In the genomic region with DNA sequence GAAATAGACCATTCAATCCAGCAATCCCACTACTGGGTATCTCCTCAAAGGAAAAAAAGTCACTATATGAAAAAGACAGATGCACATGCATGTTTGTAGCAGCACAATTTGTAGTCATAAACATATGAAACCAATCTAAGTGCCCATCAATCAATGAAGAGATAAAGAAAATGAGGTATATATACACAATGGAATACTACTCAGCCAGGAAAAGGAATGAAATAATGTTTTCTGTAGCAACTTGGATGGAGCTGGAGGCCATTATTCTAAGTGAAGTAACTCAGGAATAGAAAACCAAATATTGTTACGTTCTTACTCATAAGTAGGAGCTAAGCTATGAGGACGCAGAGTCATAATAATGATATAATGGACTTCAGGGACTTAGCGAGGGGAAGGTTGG, we compare ENCODE assay signal across 3 cellular contexts.
A peak's percentile ranks its signal among the peaks of the same experiment; 100 is the strongest.
TF ChIP-seq lines count a peak whose summit lies in the region.

No MANE protein-coding gene starts in this region.

TF ChIP-seq in A549, 52 proteins besides CTCF, POLR2A, EP300 and RAD21 (continued from another document):
- 0 out of 2 replicates have a peak, but pooled peaks have one; percentile 16 for TF ChIP-seq KDM1A (IDR thresholded peaks at IDR 0.05; ENCODE audit: low read depth)

TF ChIP-seq in HEK293, 187 proteins besides CTCF, POLR2A, EP300 and RAD21 (continued from another document):
- TF ChIP-seq, protein P1, sequence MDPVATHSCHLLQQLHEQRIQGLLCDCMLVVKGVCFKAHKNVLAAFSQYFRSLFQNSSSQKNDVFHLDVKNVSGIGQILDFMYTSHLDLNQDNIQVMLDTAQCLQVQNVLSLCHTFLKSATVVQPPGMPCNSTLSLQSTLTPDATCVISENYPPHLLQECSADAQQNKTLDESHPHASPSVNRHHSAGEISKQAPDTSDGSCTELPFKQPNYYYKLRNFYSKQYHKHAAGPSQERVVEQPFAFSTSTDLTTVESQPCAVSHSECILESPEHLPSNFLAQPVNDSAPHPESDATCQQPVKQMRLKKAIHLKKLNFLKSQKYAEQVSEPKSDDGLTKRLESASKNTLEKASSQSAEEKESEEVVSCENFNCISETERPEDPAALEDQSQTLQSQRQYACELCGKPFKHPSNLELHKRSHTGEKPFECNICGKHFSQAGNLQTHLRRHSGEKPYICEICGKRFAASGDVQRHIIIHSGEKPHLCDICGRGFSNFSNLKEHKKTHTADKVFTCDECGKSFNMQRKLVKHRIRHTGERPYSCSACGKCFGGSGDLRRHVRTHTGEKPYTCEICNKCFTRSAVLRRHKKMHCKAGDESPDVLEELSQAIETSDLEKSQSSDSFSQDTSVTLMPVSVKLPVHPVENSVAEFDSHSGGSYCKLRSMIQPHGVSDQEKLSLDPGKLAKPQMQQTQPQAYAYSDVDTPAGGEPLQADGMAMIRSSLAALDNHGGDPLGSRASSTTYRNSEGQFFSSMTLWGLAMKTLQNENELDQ (tag by site-specific recombination; IDR thresholded peaks at IDR 0.05; ENCODE audit: low read depth) = no peak
- TF ChIP-seq ZNF510 (tag by site-specific recombination; IDR thresholded peaks at IDR 0.05; ENCODE audit: insufficient replicate concordance) (no peak), ZNF146 (tag by site-specific recombination; IDR thresholded peaks at IDR 0.05) (peak; percentile 56; the same call in 1 of the 2 replicates), ZNF184 (tag by site-specific recombination; IDR thresholded peaks at IDR 0.05) (no peak)

TF ChIP-seq in K562, 482 proteins besides CTCF, POLR2A, EP300 and RAD21 (continued from another document):
- TF ChIP-seq KAT7 (CRISPR knock-in tag; IDR thresholded peaks at IDR 0.05; ENCODE audit: borderline replicate concordance) (no peak), ETS2 (tag; IDR thresholded peaks at IDR 0.05; ENCODE audit: borderline replicate concordance, poor library complexity, severe bottlenecking) (no peak), RFX5 (IDR thresholded peaks at IDR 0.05; ENCODE audit: low read depth, low read length) (no peak)
TF ChIP-seq in K562: peak in this region for 2.
